In genomic region chr9:96777539-96777864, GRCh38 we compare ENCODE assay signal across 8 cellular contexts. TPM values are rescaled to one million over a fixed set of nuclear protein-coding genes. Genes with fewer than 3 reads are reported as not detected.
A peak's percentile ranks its signal among the peaks of the same experiment; 100 is the strongest.
DNase-seq lines count a peak whose midpoint lies in the region; ATAC-seq, FAIRE-seq and TF ChIP-seq lines count a peak whose summit lies in the region.

No MANE protein-coding gene starts in this region.

- TF ChIP-seq RAD21 in A549 (conservative IDR thresholded peaks at IDR 0.05 in 1 of 2, IDR thresholded peaks at IDR 0.05 in 1 of 2) = no peak

- WGBS in A549 (ENCODE audit: missing lambda C conversion rate) = 23% methylated on average over 19 of the region's 21 CpGs

- peak overlapping the region; percentile 67 for H3K9ac ChIP-seq in iPS-15b (ENCODE audit: low read depth, low read length)

- H3K27ac Mint-ChIP-seq in activated CD4-positive, alpha-beta memory T cell treated with anti-CD3 and anti-CD28 coated beads for 36 hours = peak overlapping the region; percentile 88

- ATAC-seq in A549 (peak in 1 of 2 experiments; percentile 65; a peak in 2 of 6 replicates), GM19351 (IDR thresholded peaks at IDR 0.05; ENCODE audit: unreplicated experiment) (peak; percentile 57)

- POLR2A ChIA-PET in A549 (lab: Yijun Ruan, JAX) = no interaction called here
- POLR2A ChIA-PET in activated CD4-positive, alpha-beta memory T cell treated with anti-CD3 and anti-CD28 coated beads for 36 hours (lab: Charles Lee) = no interaction called here

- H3K4me1 ChIP-seq in A549 (no peaks in the 10 kb centered on the region), iPS-15b (ENCODE audit: control insufficient read depth, insufficient read depth, low read length) (no peaks in the 10 kb centered on the region)

- peaks cover 28% of the 10 kb centered on the region for H3K4me1 Mint-ChIP-seq in activated CD4-positive, alpha-beta memory T cell treated with anti-CD3 and anti-CD28 coated beads for 36 hours (ENCODE audit: low read depth)

- TF ChIP-seq CTCF in A549 (IDR thresholded peaks at IDR 0.05) = no peak
- no peak for TF ChIP-seq CTCF in GM20000 (IDR thresholded peaks at IDR 0.05; ENCODE audit: extremely low read depth, missing control alignments)

- peak overlapping the region; percentile 77 to 90 for H3K27ac ChIP-seq in A549
- peak overlapping the region; percentile 58 for H3K27ac ChIP-seq in substantia nigra (ENCODE audit: low read depth, low read length, poor library complexity, severe bottlenecking)

- CTCF ChIA-PET in A549 (lab: Yijun Ruan, JAX) = no interaction called here
- CTCF ChIA-PET in activated CD4-positive, alpha-beta memory T cell treated with anti-CD3 and anti-CD28 coated beads for 36 hours (lab: Charles Lee) = interaction anchor here (1.1 to 1.2 kb wide), 2 partner anchors 9 to 335 kb away, joined by 3 read pairs; no protein-coding TSS in a partner anchor

- peaks cover 29% of the 10 kb centered on the region for H3K36me3 Mint-ChIP-seq in activated CD4-positive, alpha-beta memory T cell treated with anti-CD3 and anti-CD28 coated beads for 36 hours

- no peaks in the 10 kb centered on the region for H3K27me3 ChIP-seq in iPS-15b (ENCODE audit: control insufficient read depth, insufficient read depth, low read length)

- intact Hi-C loops in activated CD4-positive, alpha-beta memory T cell treated with anti-CD3 and anti-CD28 coated beads for 36 hours (cut with micrococcal nuclease) = loop anchor here (5.0 to 10.0 kb wide), 2 partner anchors 285 to 363 kb away; partner anchors contain the start of gene ZNF367

- peaks cover 13% of the 10 kb centered on the region for H3K36me3 ChIP-seq in iPS-15b (ENCODE audit: control insufficient read depth, insufficient read depth, low read length)

- no peaks in the 10 kb centered on the region for H3K27me3 Mint-ChIP-seq in activated CD4-positive, alpha-beta memory T cell treated with anti-CD3 and anti-CD28 coated beads for 36 hours

- peaks cover 7% of the 10 kb centered on the region for H3K9me3 Mint-ChIP-seq in activated CD4-positive, alpha-beta memory T cell treated with anti-CD3 and anti-CD28 coated beads for 36 hours

- DNase-seq in A549 (ENCODE audit: low read depth in 1 of 2, low spot score in 1 of 2) (no peak), substantia nigra (lab: John Stamatoyannopoulos, UW) (peak in 1 of 49 donors; percentile 51), D341Med (ENCODE audit: low spot score) (no peak), GM12892 (ENCODE audit: insufficient read length) (no peak), GM20000 (ENCODE audit: low spot score) (no peak)
- no peak for DNase-seq in activated CD4-positive, alpha-beta memory T cell treated with anti-CD3 and anti-CD28 coated beads for 36 hours

- H3K4me2 ChIP-seq in A549 = peak overlapping the region; percentile 80

- H3K9me3 ChIP-seq in A549 (peaks cover 58% of the 10 kb centered on the region), iPS-15b (ENCODE audit: control insufficient read depth, insufficient read depth, low read length) (no peaks in the 10 kb centered on the region)

- H3K4me3 ChIP-seq in A549 = peak overlapping the region; percentile 63
- peak overlapping the region; percentile 91 for H3K4me3 ChIP-seq in iPS-15b (ENCODE audit: low read depth, low read length)

- peak overlapping the region; percentile 100 for H3K4me3 Mint-ChIP-seq in activated CD4-positive, alpha-beta memory T cell treated with anti-CD3 and anti-CD28 coated beads for 36 hours

- TF ChIP-seq POLR2A in A549 (IDR thresholded peaks at IDR 0.05; ENCODE audit: low read length) (no peak), GM12892 (IDR thresholded peaks at IDR 0.05; ENCODE audit: low read depth, low read length) (no peak)

- no peak for FAIRE-seq in A549 (lab: Jason Lieb, UNC)
- FAIRE-seq in GM12892 (lab: Jason Lieb, UNC) = no peak

- no peak for TF ChIP-seq EP300 in A549 (IDR thresholded peaks at IDR 0.05)

TF ChIP-seq in A549, 52 proteins besides CTCF, POLR2A, EP300 and RAD21:
- no peak for TF ChIP-seq CEBPB (IDR thresholded peaks at IDR 0.05)
- TF ChIP-seq ZSCAN20 (CRISPR knock-in tag; IDR thresholded peaks at IDR 0.05) = no peak
- TF ChIP-seq PHF8 (IDR thresholded peaks at IDR 0.05; ENCODE audit: borderline replicate concordance, low read depth) = no peak
- TF ChIP-seq CBX2 (IDR thresholded peaks at IDR 0.05; ENCODE audit: borderline replicate concordance, low read depth) = no peak
- no peak for TF ChIP-seq HOXB13 (CRISPR knock-in tag; IDR thresholded peaks at IDR 0.05; ENCODE audit: low read depth)
- TF ChIP-seq TP53 (CRISPR knock-in tag; IDR thresholded peaks at IDR 0.05) = no peak
- TF ChIP-seq ELK1 (IDR thresholded peaks at IDR 0.05; ENCODE audit: low read depth, low read length) = no peak
- no peak for TF ChIP-seq ZFP36 (IDR thresholded peaks at IDR 0.05; ENCODE audit: borderline replicate concordance, partially characterized antibody)
- no peak for TF ChIP-seq POLR2AphosphoS2 (conservative IDR thresholded peaks at IDR 0.05; ENCODE audit: low read length)
- TF ChIP-seq FOSL2 (IDR thresholded peaks at IDR 0.05) = no peak
- TF ChIP-seq FOSL2 (CRISPR knock-in tag; IDR thresholded peaks at IDR 0.05) = no peak
- no peak for TF ChIP-seq EHMT2 (IDR thresholded peaks at IDR 0.05; ENCODE audit: low read depth)
- no peak for TF ChIP-seq ZNF302 (CRISPR knock-in tag; IDR thresholded peaks at IDR 0.05)
- TF ChIP-seq SREBF2 (IDR thresholded peaks at IDR 0.05) = no peak
- no peak for TF ChIP-seq RFX5 (IDR thresholded peaks at IDR 0.05)
- no peak for TF ChIP-seq CHD2 (IDR thresholded peaks at IDR 0.05; ENCODE audit: low read length, partially characterized antibody)
- no peak for TF ChIP-seq JUNB (IDR thresholded peaks at IDR 0.05)
- TF ChIP-seq FOSB (CRISPR knock-in tag; IDR thresholded peaks at IDR 0.05) = no peak

RNA-seq across cellular contexts. Expression of gene ZNF510, which starts 0.4 kb away (rescaled TPM):
- polyA plus RNA-seq in A549 (2011; rRNA removed) (8.1 and 10.4 TPM in 2 replicates), A549 (2017; fragmentation: RNase III; extraction: RNeasy Plus Mini Kit Qiagen cat#74134 plus additional on column Dnase treatment) (5.3 to 5.6 TPM (median 5.4 TPM) in 3 replicates)
- 2.0 and 2.4 TPM in 2 replicates for polyA plus RNA-seq in A549 (2012; cell fraction: cytosol; rRNA removed)
- 3.0 and 4.9 TPM in 2 replicates for polyA plus RNA-seq in A549 (2012; cell fraction: nucleus; rRNA removed)
- 22.0 and 30.0 TPM in 2 replicates for polyA minus RNA-seq in A549 (2011; rRNA and poly(A)+ RNA removed)
- 1 to 10 TPM; 8.5 to 9.1 TPM for total RNA-seq in activated CD4-positive, alpha-beta memory T cell treated with anti-CD3 and anti-CD28 coated beads for 36 hours
- polyA plus RNA-seq in GM12892 (2012; ENCODE audit: missing spikeins) = 6.0 TPM
